Comparison of ENCODE assay signal across 20 cellular contexts in genomic region chr2:68458962-68459361, GRCh38. TPM values are rescaled to one million over a fixed set of nuclear protein-coding genes. Genes with fewer than 3 reads are reported as not detected.
A peak's percentile ranks its signal among the peaks of the same experiment; 100 is the strongest.
DNase-seq lines count a peak whose midpoint lies in the region; ATAC-seq and TF ChIP-seq lines count a peak whose summit lies in the region.
"Had no signal": no experiment of that assay in that cellular context is flagged by ENCODE, and none has a peak within 500 bp of the region (broad histone marks: within the 10 kb centered on the region; RNA-seq: fewer than 3 reads in every experiment).

No MANE protein-coding gene starts in this region.

- in situ Hi-C loops in brain microvascular endothelial cell (cut with HindIII; ENCODE audit: low pct_ligation_motif_present, low sequenced_read_pairs), result no loop called here

- H3K4me1 Mint-ChIP-seq in HFFc6 (ENCODE audit: low read depth) (peaks cover 18% of the 10 kb centered on the region), CD14-positive monocyte (peaks cover 2% of the 10 kb centered on the region)

- TF ChIP-seq POLR2A in esophagus squamous epithelium (IDR thresholded peaks at IDR 0.05), result no peak

- H3K4me3 Mint-ChIP-seq in HFFc6, result no peak overlapping the region
- no peak overlapping the region for H3K4me3 Mint-ChIP-seq in CD14-positive monocyte
- H3K4me3 Mint-ChIP-seq: CD4-positive, alpha-beta T cell; neural progenitor cell had no signal

- H3K27ac ChIP-seq in brain microvascular endothelial cell (no peak overlapping the region), foreskin keratinocyte (no peak overlapping the region), esophagus squamous epithelium (no peak overlapping the region)
- H3K27ac ChIP-seq: ascending aorta, coronary artery, neural progenitor cell had no signal

- H3K27ac Mint-ChIP-seq in HFFc6, result no peak overlapping the region
- H3K27ac Mint-ChIP-seq in CD14-positive monocyte, result no peak overlapping the region
- H3K27ac Mint-ChIP-seq: CD4-positive, alpha-beta T cell; neural progenitor cell had no signal

- intact Hi-C loops in esophagus squamous epithelium (cut with DNase I) (no loop called here), CD14-positive monocyte (cut with micrococcal nuclease) (no loop called here)

- H3K36me3 ChIP-seq in brain microvascular endothelial cell (replicated peaks) (no peaks in the 10 kb centered on the region), esophagus squamous epithelium (no peaks in the 10 kb centered on the region)
- H3K36me3 ChIP-seq: ascending aorta, neural progenitor cell had no signal

- DNase-seq in AG08395 (ENCODE audit: low spot score) (peak; percentile 22), HFFc6 (peak; percentile 31), brain microvascular endothelial cell (peak; percentile 67), foreskin keratinocyte (peak in 1 of 2 donors; percentile 34), esophagus squamous epithelium (lab: John Stamatoyannopoulos, UW) (no peak), iPS-NIHi7 (ENCODE audit: extremely low spot score) (no peak), CD14-positive monocyte (ENCODE audit: low spot score) (no peak)
- DNase-seq in activated CD8-positive, alpha-beta memory T cell treated with anti-CD3 and anti-CD28 coated beads for 24 hours, result no peak
- DNase-seq: activated naive CD4-positive, alpha-beta T cell treated with Interleukin-2 at 50 U/mL for 16 hours; activated T-cell treated with anti-CD3 and anti-CD28 coated beads, Interleukin-2, amount 50 U/mL, for 1 hour; CD4-positive, alpha-beta T cell; DMS53; left ventricle myocardium superior; mucosa of descending colon; NCI-H1930; NCI-H510A; SW 1271 had no signal

- ATAC-seq in foreskin keratinocyte, result peak; percentile 27
- ATAC-seq: left ventricle myocardium superior, mucosa of descending colon had no signal

- WGBS in esophagus squamous epithelium, 2 donors, result 47 to 51% methylated on average over 1 of the region's 1 CpG

- 0 out of 2 replicates have a peak, but pooled peaks cover 2% of the 10 kb centered on the region for H3K27me3 Mint-ChIP-seq in HFFc6 (ENCODE audit: insufficient read depth)
- H3K27me3 Mint-ChIP-seq in CD14-positive monocyte (ENCODE audit: low read depth in 3 of 3), result peaks cover 0 to 2% (median 1%) of the 10 kb centered on the region in 3 donors
- H3K27me3 Mint-ChIP-seq: CD4-positive, alpha-beta T cell had no signal

- no peaks in the 10 kb centered on the region for H3K9me3 ChIP-seq in esophagus squamous epithelium
- H3K9me3 ChIP-seq: ascending aorta, mucosa of descending colon had no signal

- H3K36me3 Mint-ChIP-seq in HFFc6 (ENCODE audit: low read depth) (no peaks in the 10 kb centered on the region), CD14-positive monocyte (peaks cover 2 to 3% of the 10 kb centered on the region in 2 donors)
- H3K36me3 Mint-ChIP-seq: neural progenitor cell had no signal

- H3K4me3 ChIP-seq in brain microvascular endothelial cell (ENCODE audit: low read depth, low read length), result no peak overlapping the region
- H3K4me3 ChIP-seq in esophagus squamous epithelium, result no peak overlapping the region
- H3K4me3 ChIP-seq: ascending aorta, coronary artery, mucosa of descending colon, neural progenitor cell had no signal

- TF ChIP-seq CTCF in HFFc6 (IDR thresholded peaks at IDR 0.05) (no peak), brain microvascular endothelial cell (IDR thresholded peaks at IDR 0.05; ENCODE audit: low read depth, low read length, missing control alignments) (no peak), foreskin keratinocyte (conservative IDR thresholded peaks at IDR 0.05) (no peak), esophagus squamous epithelium (IDR thresholded peaks at IDR 0.05) (no peak), CD14-positive monocyte (IDR thresholded peaks at IDR 0.05) (no peak)

- no peaks in the 10 kb centered on the region for H3K9me3 Mint-ChIP-seq in HFFc6
- H3K9me3 Mint-ChIP-seq in CD14-positive monocyte, result no peaks in the 10 kb centered on the region
- H3K9me3 Mint-ChIP-seq: CD4-positive, alpha-beta T cell; neural progenitor cell had no signal

- H3K27me3 ChIP-seq in brain microvascular endothelial cell (replicated peaks) (no peaks in the 10 kb centered on the region), foreskin keratinocyte (no peaks in the 10 kb centered on the region), esophagus squamous epithelium (no peaks in the 10 kb centered on the region)
- H3K27me3 ChIP-seq: ascending aorta, neural progenitor cell had no signal

- H3K4me1 ChIP-seq in foreskin keratinocyte, result no peaks in the 10 kb centered on the region
- H3K4me1 ChIP-seq in esophagus squamous epithelium, result peaks cover 0 to 5% (median 0%) of the 10 kb centered on the region in 3 donors
- H3K4me1 ChIP-seq: ascending aorta, neural progenitor cell had no signal

RNA-seq across cellular contexts. Expression of gene FBXO48, which starts 8.1 kb away (rescaled TPM):
- under 1 TPM; 0.40 to 0.85 (median 0.72) TPM for total RNA-seq in HFFc6 (2021; fragmentation: NEBNext Ultra II Directional; extraction: Animal tissue kit (Norgen Biotek cat#: 25700))
- total RNA-seq in foreskin keratinocyte (1.6 TPM in 2 replicates), esophagus squamous epithelium (under 1 TPM; 0.61 to 0.95 (median 0.64) TPM)
- polyA plus RNA-seq in foreskin keratinocyte (0.66 and 0.90 TPM in 2 replicates), CD14-positive monocyte (under 1 TPM; 0.08 to 0.31 TPM)

RNA-seq across cellular contexts. Expression of gene APLF, which starts 8.4 kb away (rescaled TPM):
- 1 to 10 TPM; 1.3 to 1.8 (median 1.5) TPM for total RNA-seq in HFFc6 (2021; fragmentation: NEBNext Ultra II Directional; extraction: Animal tissue kit (Norgen Biotek cat#: 25700))
- total RNA-seq in foreskin keratinocyte (3.0 and 3.2 TPM in 2 replicates), esophagus squamous epithelium (1 to 10 TPM; 3.2 to 9.5 (median 4.7) TPM)
- polyA plus RNA-seq in foreskin keratinocyte (1.6 TPM in 2 replicates), CD14-positive monocyte (1 to 10 TPM; 1.2 to 1.8 TPM)

Comparison
In these comparisons a context has a peak if more than half of its experiments do, and no peak if none do; other contexts are left out.
1. DNase-seq: peak in AG08395 (single experiment), HFFc6 (single experiment) and brain microvascular endothelial cell (single experiment); none in activated CD8-positive, alpha-beta memory T cell treated with anti-CD3 and anti-CD28 coated beads for 24 hours (single experiment), esophagus squamous epithelium (single experiment), iPS-NIHi7 (single experiment) and CD14-positive monocyte (single experiment).